ENCODE assay signal across 19 cellular contexts in genomic region chr12:46811185-46811584, GRCh38.
"Had no signal": no experiment of that assay in that cellular context is flagged by ENCODE, and none has a peak within 500 bp of the region (broad histone marks: within the 10 kb centered on the region; RNA-seq: fewer than 3 reads in every experiment).

No MANE protein-coding gene starts in this region.

- DNase-seq: activated CD4-positive, alpha-beta T cell treated with anti-CD3 and anti-CD28 coated beads, Interleukin-2, amount 50 U/mL, for 48 hours; activated effector memory CD4-positive, alpha-beta T cell treated with Interleukin-2 at 50 U/mL for 16 hours; activated T-cell treated with anti-CD3 and anti-CD28 coated beads, Interleukin-2, amount 50 U/mL, for 4 hours; adrenal gland; caudate nucleus; colonic mucosa; effector CD4-positive, alpha-beta T cell; foreskin keratinocyte; head of caudate nucleus; kidney glomerular epithelial cell; left ventricle myocardium superior; mesendoderm; nephron progenitor cell; T-helper 9 cell had no signal

- H3K27me3 ChIP-seq: adrenal gland, colonic mucosa, foreskin keratinocyte had no signal

- H3K27ac Mint-ChIP-seq: activated naive CD4-positive, alpha-beta T cell treated with anti-CD3 and anti-CD28 coated beads, Interleukin-2, amount 50 U/mL, for 24 hours; nephron progenitor cell had no signal

- H3K4me3 Mint-ChIP-seq: activated naive CD4-positive, alpha-beta T cell treated with anti-CD3 and anti-CD28 coated beads, Interleukin-2, amount 50 U/mL, for 24 hours; activated T-cell treated with anti-CD3 and anti-CD28 coated beads, Interleukin-2, amount 50 U/mL, for 4 hours; nephron progenitor cell had no signal

- H3K36me3 Mint-ChIP-seq: activated naive CD4-positive, alpha-beta T cell treated with anti-CD3 and anti-CD28 coated beads, Interleukin-2, amount 50 U/mL, for 24 hours had no signal

- ATAC-seq: activated CD4-positive, CD25-positive, alpha-beta regulatory T cell treated with anti-CD3 and anti-CD28 coated beads, Interleukin-2, amount 50 U/mL, for 24 hours; activated T-cell treated with anti-CD3 and anti-CD28 coated beads, Interleukin-2, amount 50 U/mL, for 4 hours; foreskin keratinocyte; left ventricle myocardium superior; sciatic nerve had no signal

- H3K4me1 ChIP-seq: adrenal gland, colonic mucosa, foreskin keratinocyte, prostate gland had no signal

- H3K27ac ChIP-seq: adrenal gland, colonic mucosa, foreskin keratinocyte, prostate gland, thoracic aorta had no signal

- H3K4me3 ChIP-seq: adrenal gland, colonic mucosa, prostate gland, thoracic aorta had no signal

- H3K9me3 ChIP-seq: adrenal gland, colonic mucosa, prostate gland, thoracic aorta had no signal

- H3K36me3 ChIP-seq: adrenal gland, colonic mucosa, prostate gland, thoracic aorta had no signal

- H3K9me3 Mint-ChIP-seq: activated naive CD4-positive, alpha-beta T cell treated with anti-CD3 and anti-CD28 coated beads, Interleukin-2, amount 50 U/mL, for 24 hours; activated T-cell treated with anti-CD3 and anti-CD28 coated beads, Interleukin-2, amount 50 U/mL, for 4 hours; nephron progenitor cell had no signal
